21 cellular contexts compared by ENCODE assay signal in genomic region chr7:71601840-71602239, GRCh38.
"Had no signal": no experiment of that assay in that cellular context is flagged by ENCODE, and none has a peak within 500 bp of the region (broad histone marks: within the 10 kb centered on the region; RNA-seq: fewer than 3 reads in every experiment).

No MANE protein-coding gene starts in this region.

- H3K36me3 ChIP-seq: gastrocnemius medialis, thyroid gland had no signal

- H3K4me3 Mint-ChIP-seq: activated naive CD8-positive, alpha-beta T cell treated with anti-CD3 and anti-CD28 coated beads for 36 hours; activated T-cell treated with anti-CD3 and anti-CD28 coated beads, Interleukin-2, amount 50 U/mL, for 24 hours; activated T-helper 17 cell treated with anti-CD3 and anti-CD28 coated beads, Interleukin-2, amount 50 U/mL, for 72 hours; memory B cell; nephron had no signal

- H3K27me3 ChIP-seq: dorsolateral prefrontal cortex, gastrocnemius medialis, thyroid gland had no signal

- H3K4me3 ChIP-seq: dorsolateral prefrontal cortex, gastrocnemius medialis, thyroid gland had no signal

- H3K9me3 ChIP-seq: gastrocnemius medialis, thyroid gland had no signal

- H3K27ac Mint-ChIP-seq: activated naive CD8-positive, alpha-beta T cell treated with anti-CD3 and anti-CD28 coated beads for 36 hours; activated T-cell treated with anti-CD3 and anti-CD28 coated beads, Interleukin-2, amount 50 U/mL, for 24 hours; activated T-helper 17 cell treated with anti-CD3 and anti-CD28 coated beads, Interleukin-2, amount 50 U/mL, for 72 hours; memory B cell; progenitor cell of endocrine pancreas had no signal

- DNase-seq: activated CD4-positive, alpha-beta T cell treated with anti-CD3 and anti-CD28 coated beads, Interleukin-2, amount 50 U/mL, for 4 hours; activated CD8-positive, alpha-beta memory T cell treated with anti-CD3 and anti-CD28 coated beads for 24 hours; activated CD8-positive, alpha-beta memory T cell treated with anti-CD3 and anti-CD28 coated beads, Interleukin-2, amount 50 U/mL, for 4 hours; activated naive CD4-positive, alpha-beta T cell treated with Interleukin-2 at 50 U/mL for 16 hours; activated naive CD8-positive, alpha-beta T cell treated with anti-CD3 and anti-CD28 coated beads for 36 hours; activated T-cell treated with anti-CD3 and anti-CD28 coated beads, Interleukin-2, amount 50 U/mL, for 24 hours; central memory CD4-positive, alpha-beta T cell; dorsolateral prefrontal cortex; gastrocnemius medialis; head of caudate nucleus; hypothalamus; retina; stimulated activated CD4-positive, alpha-beta T cell treated with anti-CD3 and anti-CD28 coated beads, Interleukin-4, amount 100 ng/mL, for 24 hours; stimulated activated naive CD8-positive, alpha-beta T cell treated with anti-CD3 and anti-CD28 coated beads, Interleukin-15, Interleukin-2, amounts not matched to agents 100 U/mL and 50 U/mL, for 24 hours; substantia nigra; T-helper 9 cell; thyroid gland had no signal

- H3K4me1 ChIP-seq: gastrocnemius medialis, thyroid gland had no signal

- H3K27me3 Mint-ChIP-seq: activated naive CD8-positive, alpha-beta T cell treated with anti-CD3 and anti-CD28 coated beads for 36 hours; activated T-cell treated with anti-CD3 and anti-CD28 coated beads, Interleukin-2, amount 50 U/mL, for 24 hours; activated T-helper 17 cell treated with anti-CD3 and anti-CD28 coated beads, Interleukin-2, amount 50 U/mL, for 72 hours had no signal

- H3K27ac ChIP-seq: dorsolateral prefrontal cortex, gastrocnemius medialis, thyroid gland had no signal

- H3K4me1 Mint-ChIP-seq: activated naive CD8-positive, alpha-beta T cell treated with anti-CD3 and anti-CD28 coated beads for 36 hours; activated T-helper 17 cell treated with anti-CD3 and anti-CD28 coated beads, Interleukin-2, amount 50 U/mL, for 72 hours; memory B cell had no signal

- H3K36me3 Mint-ChIP-seq: activated naive CD8-positive, alpha-beta T cell treated with anti-CD3 and anti-CD28 coated beads for 36 hours had no signal

- ATAC-seq: activated T-helper 17 cell treated with anti-CD3 and anti-CD28 coated beads, Interleukin-2, amount 50 U/mL, for 72 hours; gastrocnemius medialis; stimulated activated naive CD8-positive, alpha-beta T cell treated with anti-CD3 and anti-CD28 coated beads, Interleukin-15, Interleukin-2, amounts not matched to agents 100 U/mL and 50 U/mL, for 24 hours had no signal
